2 cellular contexts compared by ENCODE assay signal in genomic region chr19:19119325-19120237, GRCh38.
TF ChIP-seq lines count a peak whose summit lies in the region.

No MANE protein-coding gene starts in this region.

TF ChIP-seq in GM23338, 12 proteins besides CTCF, POLR2A, EP300 and RAD21 (continued from another document):
- TF ChIP-seq NANOG (IDR thresholded peaks at IDR 0.05; ENCODE audit: borderline replicate concordance) (no peak), EZH2phosphoT487 (IDR thresholded peaks at IDR 0.05; ENCODE audit: unreplicated experiment) (no peak), STAT1 (IDR thresholded peaks at IDR 0.05; ENCODE audit: unreplicated experiment) (no peak), JUNB (IDR thresholded peaks at IDR 0.05; ENCODE audit: unreplicated experiment) (no peak), EZH2 (IDR thresholded peaks at IDR 0.05; ENCODE audit: low read depth, unreplicated experiment) (no peak), ZNF462 (CRISPR knock-in tag; IDR thresholded peaks at IDR 0.05) (no peak), CREB1 (CRISPR knock-in tag; IDR thresholded peaks at IDR 0.05; ENCODE audit: low read depth) (no peak), ZNF114 (CRISPR knock-in tag; IDR thresholded peaks at IDR 0.05) (no peak)
- TF ChIP-seq, protein P1, sequence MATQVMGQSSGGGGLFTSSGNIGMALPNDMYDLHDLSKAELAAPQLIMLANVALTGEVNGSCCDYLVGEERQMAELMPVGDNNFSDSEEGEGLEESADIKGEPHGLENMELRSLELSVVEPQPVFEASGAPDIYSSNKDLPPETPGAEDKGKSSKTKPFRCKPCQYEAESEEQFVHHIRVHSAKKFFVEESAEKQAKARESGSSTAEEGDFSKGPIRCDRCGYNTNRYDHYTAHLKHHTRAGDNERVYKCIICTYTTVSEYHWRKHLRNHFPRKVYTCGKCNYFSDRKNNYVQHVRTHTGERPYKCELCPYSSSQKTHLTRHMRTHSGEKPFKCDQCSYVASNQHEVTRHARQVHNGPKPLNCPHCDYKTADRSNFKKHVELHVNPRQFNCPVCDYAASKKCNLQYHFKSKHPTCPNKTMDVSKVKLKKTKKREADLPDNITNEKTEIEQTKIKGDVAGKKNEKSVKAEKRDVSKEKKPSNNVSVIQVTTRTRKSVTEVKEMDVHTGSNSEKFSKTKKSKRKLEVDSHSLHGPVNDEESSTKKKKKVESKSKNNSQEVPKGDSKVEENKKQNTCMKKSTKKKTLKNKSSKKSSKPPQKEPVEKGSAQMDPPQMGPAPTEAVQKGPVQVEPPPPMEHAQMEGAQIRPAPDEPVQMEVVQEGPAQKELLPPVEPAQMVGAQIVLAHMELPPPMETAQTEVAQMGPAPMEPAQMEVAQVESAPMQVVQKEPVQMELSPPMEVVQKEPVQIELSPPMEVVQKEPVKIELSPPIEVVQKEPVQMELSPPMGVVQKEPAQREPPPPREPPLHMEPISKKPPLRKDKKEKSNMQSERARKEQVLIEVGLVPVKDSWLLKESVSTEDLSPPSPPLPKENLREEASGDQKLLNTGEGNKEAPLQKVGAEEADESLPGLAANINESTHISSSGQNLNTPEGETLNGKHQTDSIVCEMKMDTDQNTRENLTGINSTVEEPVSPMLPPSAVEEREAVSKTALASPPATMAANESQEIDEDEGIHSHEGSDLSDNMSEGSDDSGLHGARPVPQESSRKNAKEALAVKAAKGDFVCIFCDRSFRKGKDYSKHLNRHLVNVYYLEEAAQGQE (IDR thresholded peaks at IDR 0.05; ENCODE audit: unreplicated experiment) = no peak

TF ChIP-seq in WTC11, 78 proteins besides CTCF, POLR2A, EP300 and RAD21 (continued from another document):
- TF ChIP-seq, protein P2, sequence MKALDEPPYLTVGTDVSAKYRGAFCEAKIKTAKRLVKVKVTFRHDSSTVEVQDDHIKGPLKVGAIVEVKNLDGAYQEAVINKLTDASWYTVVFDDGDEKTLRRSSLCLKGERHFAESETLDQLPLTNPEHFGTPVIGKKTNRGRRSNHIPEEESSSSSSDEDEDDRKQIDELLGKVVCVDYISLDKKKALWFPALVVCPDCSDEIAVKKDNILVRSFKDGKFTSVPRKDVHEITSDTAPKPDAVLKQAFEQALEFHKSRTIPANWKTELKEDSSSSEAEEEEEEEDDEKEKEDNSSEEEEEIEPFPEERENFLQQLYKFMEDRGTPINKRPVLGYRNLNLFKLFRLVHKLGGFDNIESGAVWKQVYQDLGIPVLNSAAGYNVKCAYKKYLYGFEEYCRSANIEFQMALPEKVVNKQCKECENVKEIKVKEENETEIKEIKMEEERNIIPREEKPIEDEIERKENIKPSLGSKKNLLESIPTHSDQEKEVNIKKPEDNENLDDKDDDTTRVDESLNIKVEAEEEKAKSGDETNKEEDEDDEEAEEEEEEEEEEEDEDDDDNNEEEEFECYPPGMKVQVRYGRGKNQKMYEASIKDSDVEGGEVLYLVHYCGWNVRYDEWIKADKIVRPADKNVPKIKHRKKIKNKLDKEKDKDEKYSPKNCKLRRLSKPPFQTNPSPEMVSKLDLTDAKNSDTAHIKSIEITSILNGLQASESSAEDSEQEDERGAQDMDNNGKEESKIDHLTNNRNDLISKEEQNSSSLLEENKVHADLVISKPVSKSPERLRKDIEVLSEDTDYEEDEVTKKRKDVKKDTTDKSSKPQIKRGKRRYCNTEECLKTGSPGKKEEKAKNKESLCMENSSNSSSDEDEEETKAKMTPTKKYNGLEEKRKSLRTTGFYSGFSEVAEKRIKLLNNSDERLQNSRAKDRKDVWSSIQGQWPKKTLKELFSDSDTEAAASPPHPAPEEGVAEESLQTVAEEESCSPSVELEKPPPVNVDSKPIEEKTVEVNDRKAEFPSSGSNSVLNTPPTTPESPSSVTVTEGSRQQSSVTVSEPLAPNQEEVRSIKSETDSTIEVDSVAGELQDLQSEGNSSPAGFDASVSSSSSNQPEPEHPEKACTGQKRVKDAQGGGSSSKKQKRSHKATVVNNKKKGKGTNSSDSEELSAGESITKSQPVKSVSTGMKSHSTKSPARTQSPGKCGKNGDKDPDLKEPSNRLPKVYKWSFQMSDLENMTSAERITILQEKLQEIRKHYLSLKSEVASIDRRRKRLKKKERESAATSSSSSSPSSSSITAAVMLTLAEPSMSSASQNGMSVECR (CRISPR knock-in tag; IDR thresholded peaks at IDR 0.05; ENCODE audit: borderline replicate concordance) = no peak
- TF ChIP-seq ZBTB43 (CRISPR knock-in tag; IDR thresholded peaks at IDR 0.05) (no peak), ETV6 (CRISPR knock-in tag; IDR thresholded peaks at IDR 0.05) (no peak)
